ENCODE assay signal across 17 cellular contexts in genomic region chr17:77490361-77491183, GRCh38.
DNase-seq lines count a peak whose midpoint lies in the region; ATAC-seq, FAIRE-seq and TF ChIP-seq lines count a peak whose summit lies in the region.
"Had no signal": no experiment of that assay in that cellular context is flagged by ENCODE, and none has a peak within 500 bp of the region (broad histone marks: within the 10 kb centered on the region; RNA-seq: fewer than 3 reads in every experiment).

No MANE protein-coding gene starts in this region.

- CTCF ChIA-PET in HEK293 (lab: Yijun Ruan, JAX): interaction anchor here (1.0 kb wide), 2 partner anchors 61 to 159 kb away, joined by 3 to 5 read pairs; no protein-coding TSS in a partner anchor
- CTCF ChIA-PET in HepG2 (lab: Yijun Ruan, JAX; ENCODE audit: low intra/inter-chr PET ratio, low total read pairs): no interaction called here

- H3K4me3 Mint-ChIP-seq in stimulated activated effector memory CD8-positive, alpha-beta T cell treated with anti-CD3 and anti-CD28 coated beads, Interleukin-12 subunit alpha, Interleukin-12 subunit beta, amount 100 ng/mL, for 72 hours: no peak overlapping the region
- no peak overlapping the region for H3K4me3 Mint-ChIP-seq in CD14-positive monocyte

- TF ChIP-seq EP300 in HepG2 (IDR thresholded peaks at IDR 0.05; ENCODE audit: low read depth in 2 of 2, low read length in 2 of 2): no peak
- no peak for TF ChIP-seq EP300 in HepG2 (CRISPR knock-in tag; IDR thresholded peaks at IDR 0.05; ENCODE audit: borderline replicate concordance)

- H3K79me2 ChIP-seq in HepG2 (ENCODE audit: insufficient read depth, low read length): no peaks in the 10 kb centered on the region

- no peaks in the 10 kb centered on the region for H3K9me3 Mint-ChIP-seq in stimulated activated effector memory CD8-positive, alpha-beta T cell treated with anti-CD3 and anti-CD28 coated beads, Interleukin-12 subunit alpha, Interleukin-12 subunit beta, amount 100 ng/mL, for 72 hours
- peaks cover 0 to 3% (median 0%) of the 10 kb centered on the region in 7 donors for H3K9me3 Mint-ChIP-seq in CD14-positive monocyte

- in situ Hi-C loops in HepG2 (cut with HindIII; ENCODE audit: extremely low pct_ligation_motif_present, low pct_unique_long_range_greater_than_20kb): no loop called here

- H3K27ac Mint-ChIP-seq in stimulated activated effector memory CD8-positive, alpha-beta T cell treated with anti-CD3 and anti-CD28 coated beads, Interleukin-12 subunit alpha, Interleukin-12 subunit beta, amount 100 ng/mL, for 72 hours: peak overlapping the region; percentile 67
- peak overlapping the region in 1 of 7 donors; percentile 60 for H3K27ac Mint-ChIP-seq in CD14-positive monocyte

- H3K27me3 Mint-ChIP-seq in CD14-positive monocyte (ENCODE audit: low read depth in 3 of 3): no peaks in the 10 kb centered on the region

- no peak for TF ChIP-seq RAD21 in HepG2 (CRISPR knock-in tag; IDR thresholded peaks at IDR 0.05)

- H3K4me1 ChIP-seq in HEK293 (ENCODE audit: control insufficient read depth, insufficient read depth, low read length): no peaks in the 10 kb centered on the region
- H3K4me1 ChIP-seq in HepG2 (ENCODE audit: insufficient read depth, low read length): no peaks in the 10 kb centered on the region

- no peak for FAIRE-seq in HepG2 (lab: Jason Lieb, UNC)

- H4K20me1 ChIP-seq in HepG2 (ENCODE audit: insufficient read depth, low read length): peaks cover 30% of the 10 kb centered on the region

- TF ChIP-seq POLR2A in HepG2 (IDR thresholded peaks at IDR 0.05; ENCODE audit: insufficient read depth in 1 of 2, low read depth in 2 of 2, low read length in 2 of 2) (no peak; a peak in 2 of 4 replicates), erythroblast (IDR thresholded peaks at IDR 0.05; ENCODE audit: low read length) (no peak)

- no peaks in the 10 kb centered on the region for H3K36me3 Mint-ChIP-seq in stimulated activated effector memory CD8-positive, alpha-beta T cell treated with anti-CD3 and anti-CD28 coated beads, Interleukin-12 subunit alpha, Interleukin-12 subunit beta, amount 100 ng/mL, for 72 hours
- H3K36me3 Mint-ChIP-seq in CD14-positive monocyte: peaks cover 63 to 94% of the 10 kb centered on the region in 2 donors

- no peak overlapping the region for H3K4me2 ChIP-seq in HepG2 (ENCODE audit: low read depth, low read length)

- H3K27ac ChIP-seq in HEK293 (ENCODE audit: extremely low read depth, low read depth, low read length) (no peak overlapping the region), caudate nucleus (ENCODE audit: low read depth, low read length) (peak overlapping the region; percentile 44), HepG2 (ENCODE audit: extremely low read length, insufficient read depth, low read length) (no peak overlapping the region)
- H3K27ac ChIP-seq: C4-2B, WERI-Rb-1 had no signal

- BruUV-seq in HepG2 (replicated peaks; lab: Mats Ljungman, UMichigan): no TSS peak

- H3K27me3 ChIP-seq in HepG2 (ENCODE audit: control insufficient read depth in 1 of 2, insufficient read depth in 2 of 2, low read length in 2 of 2): no peaks in the 10 kb centered on the region
- H3K27me3 ChIP-seq: adrenal gland had no signal

- H3K4me1 Mint-ChIP-seq in stimulated activated effector memory CD8-positive, alpha-beta T cell treated with anti-CD3 and anti-CD28 coated beads, Interleukin-12 subunit alpha, Interleukin-12 subunit beta, amount 100 ng/mL, for 72 hours: peaks cover 28% of the 10 kb centered on the region
- H3K4me1 Mint-ChIP-seq in CD14-positive monocyte: peaks cover 33% of the 10 kb centered on the region

- DNase-seq in caudate nucleus (lab: John Stamatoyannopoulos, UW) (no peak), HepG2 (ENCODE audit: low spot score) (no peak), CD14-positive monocyte (ENCODE audit: low spot score) (no peak), erythroblast (lab: John Stamatoyannopoulos, UW) (no peak)
- DNase-seq in stimulated activated effector memory CD8-positive, alpha-beta T cell treated with anti-CD3 and anti-CD28 coated beads, Interleukin-12 subunit alpha, Interleukin-12 subunit beta, amount 100 ng/mL, for 72 hours (ENCODE audit: low spot score in 2 of 2): no peak
- DNase-seq in activated CD4-positive, alpha-beta T cell treated with anti-CD3 and anti-CD28 coated beads, Interleukin-2, amount 50 U/mL, for 4 hours: no peak
- DNase-seq: activated CD8-positive, alpha-beta memory T cell treated with anti-CD3 and anti-CD28 coated beads, Interleukin-2, amount 50 U/mL, for 48 hours; dermis blood vessel endothelial cell; mesendoderm; NCI-H1092 treated with DMSO at 0.1 percent for 48 hours; PC-3; SW 1271; trophoblast cell had no signal

- TF ChIP-seq CTCF in HEK293 (tag by site-specific recombination; IDR thresholded peaks at IDR 0.05) (no peak), HepG2 (CRISPR knock-in tag; IDR thresholded peaks at IDR 0.05) (no peak), CD14-positive monocyte (IDR thresholded peaks at IDR 0.05) (no peak)

- no peak overlapping the region for H2AFZ ChIP-seq in HepG2 (ENCODE audit: low read length)

- WGBS in HepG2 (ENCODE audit: low lambda C conversion rate): 95% methylated on average over 23 of the region's 27 CpGs

- POLR2A ChIA-PET in HEK293 (lab: Yijun Ruan, JAX): no interaction called here
- POLR2A ChIA-PET in HepG2 (lab: Yijun Ruan, JAX): interaction anchor here (1.5 kb wide), 1 partner anchor 39 kb away, joined by 4 read pairs; no protein-coding TSS in a partner anchor

- intact Hi-C loops in HepG2 (cut with micrococcal nuclease; ENCODE audit: unreplicated experiment): no loop called here
- intact Hi-C loops in CD14-positive monocyte (cut with micrococcal nuclease): loop anchor here in 1 of 2 donors (5.0 kb wide), 2 partner anchors 58 to 88 kb away; no protein-coding TSS in a partner anchor

- H3K9ac ChIP-seq in HepG2 (ENCODE audit: insufficient read depth, low read depth, low read length): no peak overlapping the region

- H3K9me3 ChIP-seq in HEK293 (ENCODE audit: control insufficient read depth, insufficient read depth, low read depth, low read length) (no peaks in the 10 kb centered on the region), HepG2 (ENCODE audit: low read length) (no peaks in the 10 kb centered on the region)
- H3K9me3 ChIP-seq: adrenal gland had no signal

- H3K4me3 ChIP-seq in HEK293 (ENCODE audit: low read depth, low read length): no peak overlapping the region
- H3K4me3 ChIP-seq in HepG2 (replicated peaks in 1 of 3; ENCODE audit: insufficient read depth in 1 of 3, low read depth in 2 of 3, low read length in 3 of 3): no peak overlapping the region
- H3K4me3 ChIP-seq: adrenal gland had no signal

- ATAC-seq in HepG2: no peak
- ATAC-seq in stimulated activated effector memory CD8-positive, alpha-beta T cell treated with anti-CD3 and anti-CD28 coated beads, Interleukin-12 subunit alpha, Interleukin-12 subunit beta, amount 100 ng/mL, for 72 hours: no peak
- ATAC-seq: PC-3 had no signal

- H3K36me3 ChIP-seq in HEK293 (ENCODE audit: control insufficient read depth in 2 of 2, insufficient read depth in 1 of 2, low read length in 2 of 2) (peaks cover 0 to 85% of the 10 kb centered on the region in 2 experiments; a peak in 2 of 3 replicates), HepG2 (replicated peaks in 1 of 2; ENCODE audit: control insufficient read depth in 1 of 2, insufficient read depth in 2 of 2, low read length in 2 of 2) (peaks cover 73 to 96% of the 10 kb centered on the region in 2 experiments)

TF ChIP-seq in HEK293, 187 proteins besides CTCF, POLR2A, EP300 and RAD21:
- TF ChIP-seq ZNF394 (tag by site-specific recombination; IDR thresholded peaks at IDR 0.05; ENCODE audit: borderline replicate concordance) (no peak), GLIS2 (tag by site-specific recombination; IDR thresholded peaks at IDR 0.05) (0 out of 2 replicates have a peak, but pooled peaks have one; percentile 8), GLIS1 (tag by site-specific recombination; IDR thresholded peaks at IDR 0.05) (0 out of 2 replicates have a peak, but pooled peaks have one; percentile 18)

TF ChIP-seq in HepG2, 621 proteins besides CTCF, POLR2A, EP300 and RAD21 (continues in another document):
- no peak for TF ChIP-seq NFE2L2 (IDR thresholded peaks at IDR 0.05; ENCODE audit: low read length)
- TF ChIP-seq, protein P1, sequence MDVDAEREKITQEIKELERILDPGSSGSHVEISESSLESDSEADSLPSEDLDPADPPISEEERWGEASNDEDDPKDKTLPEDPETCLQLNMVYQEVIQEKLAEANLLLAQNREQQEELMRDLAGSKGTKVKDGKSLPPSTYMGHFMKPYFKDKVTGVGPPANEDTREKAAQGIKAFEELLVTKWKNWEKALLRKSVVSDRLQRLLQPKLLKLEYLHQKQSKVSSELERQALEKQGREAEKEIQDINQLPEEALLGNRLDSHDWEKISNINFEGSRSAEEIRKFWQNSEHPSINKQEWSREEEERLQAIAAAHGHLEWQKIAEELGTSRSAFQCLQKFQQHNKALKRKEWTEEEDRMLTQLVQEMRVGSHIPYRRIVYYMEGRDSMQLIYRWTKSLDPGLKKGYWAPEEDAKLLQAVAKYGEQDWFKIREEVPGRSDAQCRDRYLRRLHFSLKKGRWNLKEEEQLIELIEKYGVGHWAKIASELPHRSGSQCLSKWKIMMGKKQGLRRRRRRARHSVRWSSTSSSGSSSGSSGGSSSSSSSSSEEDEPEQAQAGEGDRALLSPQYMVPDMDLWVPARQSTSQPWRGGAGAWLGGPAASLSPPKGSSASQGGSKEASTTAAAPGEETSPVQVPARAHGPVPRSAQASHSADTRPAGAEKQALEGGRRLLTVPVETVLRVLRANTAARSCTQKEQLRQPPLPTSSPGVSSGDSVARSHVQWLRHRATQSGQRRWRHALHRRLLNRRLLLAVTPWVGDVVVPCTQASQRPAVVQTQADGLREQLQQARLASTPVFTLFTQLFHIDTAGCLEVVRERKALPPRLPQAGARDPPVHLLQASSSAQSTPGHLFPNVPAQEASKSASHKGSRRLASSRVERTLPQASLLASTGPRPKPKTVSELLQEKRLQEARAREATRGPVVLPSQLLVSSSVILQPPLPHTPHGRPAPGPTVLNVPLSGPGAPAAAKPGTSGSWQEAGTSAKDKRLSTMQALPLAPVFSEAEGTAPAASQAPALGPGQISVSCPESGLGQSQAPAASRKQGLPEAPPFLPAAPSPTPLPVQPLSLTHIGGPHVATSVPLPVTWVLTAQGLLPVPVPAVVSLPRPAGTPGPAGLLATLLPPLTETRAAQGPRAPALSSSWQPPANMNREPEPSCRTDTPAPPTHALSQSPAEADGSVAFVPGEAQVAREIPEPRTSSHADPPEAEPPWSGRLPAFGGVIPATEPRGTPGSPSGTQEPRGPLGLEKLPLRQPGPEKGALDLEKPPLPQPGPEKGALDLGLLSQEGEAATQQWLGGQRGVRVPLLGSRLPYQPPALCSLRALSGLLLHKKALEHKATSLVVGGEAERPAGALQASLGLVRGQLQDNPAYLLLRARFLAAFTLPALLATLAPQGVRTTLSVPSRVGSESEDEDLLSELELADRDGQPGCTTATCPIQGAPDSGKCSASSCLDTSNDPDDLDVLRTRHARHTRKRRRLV (CRISPR knock-in tag; IDR thresholded peaks at IDR 0.05): 0 out of 2 replicates have a peak, but pooled peaks have one; percentile 36

Comparison
In these comparisons a context has a peak if more than half of its experiments do, and no peak if none do; other contexts are left out.
1. Of the 63 proteins assayed by ChIP-seq in both HepG2 and HEK293: peak only in HepG2: ZNF776; only in HEK293: none; in both: none; in neither: 62.